ENCODE assay signal across 12 cellular contexts in the genomic region with DNA sequence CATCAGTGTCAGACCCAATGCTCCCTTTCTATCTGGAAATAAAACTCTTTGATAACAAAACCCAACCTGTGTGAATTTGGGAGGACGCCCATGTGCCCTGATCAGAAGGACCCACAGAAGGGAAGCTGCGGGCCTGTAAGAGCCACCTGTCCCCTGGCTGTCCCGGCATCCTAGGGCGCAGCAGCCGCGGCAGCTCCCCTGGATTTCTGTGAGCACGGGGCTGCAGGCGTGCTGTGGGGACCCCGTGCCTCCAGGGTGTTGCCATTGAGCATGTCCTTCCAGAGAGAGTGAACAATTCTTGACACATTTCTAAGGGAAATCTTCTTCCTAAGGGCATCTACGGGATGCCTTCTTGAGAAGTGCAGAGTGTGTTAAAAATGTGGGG.
"Had no signal": no experiment of that assay in that cellular context is flagged by ENCODE, and none has a peak within 500 bp of the region (broad histone marks: within the 10 kb centered on the region; RNA-seq: fewer than 3 reads in every experiment).

No MANE protein-coding gene starts in this region.

- H3K4me3 Mint-ChIP-seq: activated CD4-positive, alpha-beta T cell treated with anti-CD3 and anti-CD28 coated beads, Interleukin-2, amount 10 ng/mL, durations not matched to agents 7 days and 5 days; activated CD8-positive, alpha-beta T cell treated with anti-CD3 and anti-CD28 coated beads for 36 hours; activated naive CD8-positive, alpha-beta T cell; activated T-cell treated with anti-CD3 and anti-CD28 coated beads, Interleukin-2, amount 50 U/mL, for 4 hours; activated T-helper 17 cell treated with anti-CD3 and anti-CD28 coated beads, Interleukin-2, amount 50 U/mL, for 72 hours; endodermal cell had no signal

- H3K27me3 Mint-ChIP-seq: activated CD4-positive, alpha-beta T cell treated with anti-CD3 and anti-CD28 coated beads, Interleukin-2, amount 10 ng/mL, durations not matched to agents 7 days and 5 days; activated CD8-positive, alpha-beta T cell treated with anti-CD3 and anti-CD28 coated beads for 36 hours; activated naive CD8-positive, alpha-beta T cell; activated T-helper 17 cell treated with anti-CD3 and anti-CD28 coated beads, Interleukin-2, amount 50 U/mL, for 72 hours had no signal

- H3K9me3 Mint-ChIP-seq: activated CD4-positive, alpha-beta T cell treated with anti-CD3 and anti-CD28 coated beads, Interleukin-2, amount 10 ng/mL, durations not matched to agents 7 days and 5 days; activated CD8-positive, alpha-beta T cell treated with anti-CD3 and anti-CD28 coated beads for 36 hours; activated T-cell treated with anti-CD3 and anti-CD28 coated beads, Interleukin-2, amount 50 U/mL, for 4 hours; activated T-helper 17 cell treated with anti-CD3 and anti-CD28 coated beads, Interleukin-2, amount 50 U/mL, for 72 hours had no signal

- H3K27ac Mint-ChIP-seq: activated CD4-positive, alpha-beta T cell treated with anti-CD3 and anti-CD28 coated beads, Interleukin-2, amount 10 ng/mL, durations not matched to agents 7 days and 5 days; activated CD8-positive, alpha-beta T cell treated with anti-CD3 and anti-CD28 coated beads for 36 hours; activated naive CD8-positive, alpha-beta T cell; activated T-helper 17 cell treated with anti-CD3 and anti-CD28 coated beads, Interleukin-2, amount 50 U/mL, for 72 hours; endodermal cell had no signal

- H3K36me3 Mint-ChIP-seq: activated naive CD8-positive, alpha-beta T cell had no signal

- H3K27me3 ChIP-seq: brain microvascular endothelial cell, colonic mucosa had no signal

- H3K9me3 ChIP-seq: colonic mucosa had no signal

- H3K4me1 ChIP-seq: colonic mucosa had no signal

- H3K4me1 Mint-ChIP-seq: activated CD4-positive, alpha-beta T cell treated with anti-CD3 and anti-CD28 coated beads, Interleukin-2, amount 10 ng/mL, durations not matched to agents 7 days and 5 days; activated T-helper 17 cell treated with anti-CD3 and anti-CD28 coated beads, Interleukin-2, amount 50 U/mL, for 72 hours had no signal

- H3K4me3 ChIP-seq: colonic mucosa, dorsolateral prefrontal cortex had no signal

- H3K27ac ChIP-seq: brain microvascular endothelial cell, colonic mucosa had no signal

- DNase-seq: amniotic stem cell, brain microvascular endothelial cell had no signal

- FAIRE-seq: astrocyte, frontal cortex had no signal

- H3K36me3 ChIP-seq: brain microvascular endothelial cell, colonic mucosa had no signal
